In genomic region chr4:69054033-69054432, GRCh38 we compare ENCODE assay signal across 4 cellular contexts. TPM values are rescaled to one million over a fixed set of nuclear protein-coding genes. Genes with fewer than 3 reads are reported as not detected.
"Had no signal": no experiment of that assay in that cellular context is flagged by ENCODE, and none has a peak within 500 bp of the region (broad histone marks: within the 10 kb centered on the region; RNA-seq: fewer than 3 reads in every experiment).

No MANE protein-coding gene starts in this region.

RNA-seq across cellular contexts. Expression of gene UGT2B7, which starts 42.2 kb away (rescaled TPM):
- total RNA-seq: activated CD8-positive, alpha-beta T cell treated with anti-CD3 and anti-CD28 coated beads, Interleukin-2, amount 10 ng/mL, durations not matched to agents 7 days and 5 days; activated naive CD8-positive, alpha-beta T cell treated with anti-CD3 and anti-CD28 coated beads, Interleukin-2, amount 10 ng/mL, durations not matched to agents 7 days and 5 days; T-helper 17 cell; WTC11 had no signal
